Comparison of ENCODE assay signal across 9 cellular contexts in genomic region chr1:1597275-1597930, GRCh38. TPM values are rescaled to one million over a fixed set of nuclear protein-coding genes. Genes with fewer than 3 reads are reported as not detected.
A peak's percentile ranks its signal among the peaks of the same experiment; 100 is the strongest.
DNase-seq lines count a peak whose midpoint lies in the region; ATAC-seq lines count a peak whose summit lies in the region.
"Had no signal": no experiment of that assay in that cellular context is flagged by ENCODE, and none has a peak within 500 bp of the region (broad histone marks: within the 10 kb centered on the region; RNA-seq: fewer than 3 reads in every experiment).

No MANE protein-coding gene starts in this region.

- H3K4me3 Mint-ChIP-seq in T-cell, result peak overlapping the region in 2 of 3 donors; percentile 37 to 83

- no peaks in the 10 kb centered on the region for H3K36me3 Mint-ChIP-seq in T-cell

- H3K27ac Mint-ChIP-seq in T-cell, result no peak overlapping the region

- no peak for ATAC-seq in T-cell (replicated peaks in 1 of 4)
- peak; percentile 61 for ATAC-seq in left ventricle myocardium superior
- no peak for ATAC-seq in HG03460 (IDR thresholded peaks at IDR 0.05; ENCODE audit: unreplicated experiment)
- no peak for ATAC-seq in HG03354 (IDR thresholded peaks at IDR 0.05; ENCODE audit: poor library complexity, severe bottlenecking, unreplicated experiment)

- no peaks in the 10 kb centered on the region for H3K9me3 Mint-ChIP-seq in T-cell

- CTCF ChIA-PET in T-cell (lab: Charles Lee), result no interaction called here

- peaks cover 0 to 6% of the 10 kb centered on the region in 2 donors for H3K27me3 Mint-ChIP-seq in T-cell

- intact Hi-C loops in left ventricle myocardium superior (cut with micrococcal nuclease), result no loop called here

- H3K4me1 Mint-ChIP-seq in T-cell, result peaks cover 7 to 12% (median 10%) of the 10 kb centered on the region in 3 donors

- POLR2A ChIA-PET in T-cell (lab: Charles Lee), result interaction anchor here (0.7 to 0.8 kb wide), 2 partner anchors 17 to 392 kb away, joined by 3 read pairs; no protein-coding TSS in a partner anchor

- DNase-seq in 8988T (peak; percentile 97), GM03348 (ENCODE audit: low spot score) (peak; percentile 46), T-cell (peak in 1 of 34 experiments; percentile 13), left ventricle myocardium superior (peak; percentile 30), COR-L47 (lab: John Stamatoyannopoulos, UW) (no peak), mucosa of gallbladder (ENCODE audit: low spot score) (no peak)

RNA-seq across cellular contexts. Expression of gene FNDC10, which starts 2.5 kb away (rescaled TPM):
- total RNA-seq in T-cell, result 1 to 10 TPM; 2.1 to 6.3 (median 5.9) TPM
- 3.6 TPM for total RNA-seq in left ventricle myocardium superior
- 4.6 TPM for total RNA-seq in mucosa of gallbladder
- total RNA-seq: skeletal muscle tissue had no signal

RNA-seq across cellular contexts. Expression of gene MIB2, which starts 17.9 kb away (rescaled TPM):
- 100 to 1,000 TPM in 3 of 5 donors, 10 to 100 TPM in 2; 68.9 to 105 (median 103) TPM for total RNA-seq in T-cell
- 131 TPM for total RNA-seq in left ventricle myocardium superior
- total RNA-seq in mucosa of gallbladder, result 135 TPM

RNA-seq across cellular contexts. Expression of gene SSU72, which starts 22.7 kb away (rescaled TPM):
- total RNA-seq in T-cell (100 to 1,000 TPM; 112 to 135 (median 134) TPM), left ventricle myocardium superior (118 TPM), mucosa of gallbladder (117 TPM)

RNA-seq across cellular contexts. Expression of gene MMP23B, which starts 34.6 kb away (rescaled TPM):
- total RNA-seq in T-cell, result 10 to 100 TPM in 1 of 5 donors, 1 to 10 TPM in 4; 4.8 to 11.2 (median 6.8) TPM
- 47.9 TPM for total RNA-seq in left ventricle myocardium superior
- total RNA-seq in mucosa of gallbladder, result 56.0 TPM

RNA-seq across cellular contexts. Expression of gene TMEM240, which starts 57.0 kb away (rescaled TPM):
- 1 to 10 TPM; 1.0 to 3.1 (median 1.4) TPM for total RNA-seq in T-cell
- total RNA-seq in left ventricle myocardium superior, result 8.9 TPM
- total RNA-seq in mucosa of gallbladder, result 4.7 TPM

Comparison
In these comparisons a context has a peak if more than half of its experiments do, and no peak if none do; other contexts are left out.
1. DNase-seq: peak in 8988T (single experiment), GM03348 (single experiment) and left ventricle myocardium superior (single experiment); none in COR-L47 (single experiment) and mucosa of gallbladder (single experiment).